Comparison of ENCODE assay signal across 23 cellular contexts in genomic region chr5:166251786-166252185, GRCh38.
"Had no signal": no experiment of that assay in that cellular context is flagged by ENCODE, and none has a peak within 500 bp of the region (broad histone marks: within the 10 kb centered on the region; RNA-seq: fewer than 3 reads in every experiment).

No MANE protein-coding gene starts in this region.

- H3K4me1 ChIP-seq: esophagus squamous epithelium, gastroesophageal sphincter, left ventricle myocardium inferior, lower lobe of right lung, parathyroid adenoma, prostate gland, right lobe of liver, tibial artery, upper lobe of left lung, vagina had no signal

- H3K36me3 ChIP-seq: esophagus squamous epithelium, gastroesophageal sphincter, left ventricle myocardium inferior, lower lobe of right lung, prostate gland, right lobe of liver, tibial artery, upper lobe of left lung, vagina had no signal

- DNase-seq: effector memory CD8-positive, alpha-beta T cell; esophagus squamous epithelium; foreskin fibroblast; glutamatergic neuron; kidney; left cardiac atrium; left ventricle myocardium inferior; lower lobe of right lung; mesenchymal stem cell; midbrain; occipital lobe; right lobe of liver; stimulated activated CD4-positive, alpha-beta T cell treated with anti-CD3 and anti-CD28 coated beads, Interleukin-4, amount 100 ng/mL, for 1 hour; tibial artery had no signal

- H3K9me3 ChIP-seq: esophagus squamous epithelium, gastroesophageal sphincter, left ventricle myocardium inferior, lower lobe of right lung, prostate gland, right lobe of liver, tibial artery, upper lobe of left lung, vagina had no signal

- H3K36me3 Mint-ChIP-seq: stimulated activated memory B cell treated with anti-CD40 and anti-IgM and Interleukin-4, amounts not matched to agents 10 μg/mL and 1 μg/mL and 100 μg/mL, for 72 hours had no signal

- H3K27ac Mint-ChIP-seq: dendritic cell treated with granulocyte-macrophage colony-stimulating factor and Interleukin-4, amounts not matched to agents 40 ng/mL and 50 ng/mL, for 4 days; effector memory CD8-positive, alpha-beta T cell; natural killer cell treated with Interleukin-12 subunit alpha and Interleukin-12 subunit beta and Interleukin-15 and Interleukin-18, amount 100 ng/mL, for 72 hours; stimulated activated memory B cell treated with anti-CD40 and anti-IgM and Interleukin-4, amounts not matched to agents 10 μg/mL and 1 μg/mL and 100 μg/mL, for 72 hours; stimulated activated naive CD8-positive, alpha-beta T cell treated with anti-CD3 and anti-CD28 coated beads, Interleukin-15, Interleukin-2, amounts not matched to agents 100 ng/mL and 50 ng/mL, for 24 hours had no signal

- H3K4me3 Mint-ChIP-seq: dendritic cell treated with granulocyte-macrophage colony-stimulating factor and Interleukin-4, amounts not matched to agents 40 ng/mL and 50 ng/mL, for 4 days; effector memory CD8-positive, alpha-beta T cell; natural killer cell treated with Interleukin-12 subunit alpha and Interleukin-12 subunit beta and Interleukin-15 and Interleukin-18, amount 100 ng/mL, for 72 hours; stimulated activated memory B cell treated with anti-CD40 and anti-IgM and Interleukin-4, amounts not matched to agents 10 μg/mL and 1 μg/mL and 100 μg/mL, for 72 hours; stimulated activated naive CD8-positive, alpha-beta T cell treated with anti-CD3 and anti-CD28 coated beads, Interleukin-15, Interleukin-2, amounts not matched to agents 100 ng/mL and 50 ng/mL, for 24 hours had no signal

- H3K4me3 ChIP-seq: esophagus squamous epithelium, gastroesophageal sphincter, left ventricle myocardium inferior, lower lobe of right lung, prostate gland, right lobe of liver, tibial artery, upper lobe of left lung, vagina had no signal

- H2AFZ ChIP-seq: parathyroid adenoma had no signal

- H3K4me1 Mint-ChIP-seq: stimulated activated memory B cell treated with anti-CD40 and anti-IgM and Interleukin-4, amounts not matched to agents 10 μg/mL and 1 μg/mL and 100 μg/mL, for 72 hours had no signal

- H3K79me2 ChIP-seq: parathyroid adenoma had no signal

- FAIRE-seq: kidney had no signal

- H3K27me3 Mint-ChIP-seq: dendritic cell treated with granulocyte-macrophage colony-stimulating factor and Interleukin-4, amounts not matched to agents 40 ng/mL and 50 ng/mL, for 4 days; effector memory CD8-positive, alpha-beta T cell; natural killer cell treated with Interleukin-12 subunit alpha and Interleukin-12 subunit beta and Interleukin-15 and Interleukin-18, amount 100 ng/mL, for 72 hours; stimulated activated memory B cell treated with anti-CD40 and anti-IgM and Interleukin-4, amounts not matched to agents 10 μg/mL and 1 μg/mL and 100 μg/mL, for 72 hours; stimulated activated naive CD8-positive, alpha-beta T cell treated with anti-CD3 and anti-CD28 coated beads, Interleukin-15, Interleukin-2, amounts not matched to agents 100 ng/mL and 50 ng/mL, for 24 hours had no signal

- H3K27ac ChIP-seq: esophagus squamous epithelium, gastroesophageal sphincter, left ventricle myocardium inferior, lower lobe of right lung, parathyroid adenoma, prostate gland, right lobe of liver, tibial artery, upper lobe of left lung, vagina had no signal

- H3K27me3 ChIP-seq: esophagus squamous epithelium, gastroesophageal sphincter, right lobe of liver, tibial artery, vagina had no signal
